ENCODE assay signal across 8 cellular contexts in the genomic region with DNA sequence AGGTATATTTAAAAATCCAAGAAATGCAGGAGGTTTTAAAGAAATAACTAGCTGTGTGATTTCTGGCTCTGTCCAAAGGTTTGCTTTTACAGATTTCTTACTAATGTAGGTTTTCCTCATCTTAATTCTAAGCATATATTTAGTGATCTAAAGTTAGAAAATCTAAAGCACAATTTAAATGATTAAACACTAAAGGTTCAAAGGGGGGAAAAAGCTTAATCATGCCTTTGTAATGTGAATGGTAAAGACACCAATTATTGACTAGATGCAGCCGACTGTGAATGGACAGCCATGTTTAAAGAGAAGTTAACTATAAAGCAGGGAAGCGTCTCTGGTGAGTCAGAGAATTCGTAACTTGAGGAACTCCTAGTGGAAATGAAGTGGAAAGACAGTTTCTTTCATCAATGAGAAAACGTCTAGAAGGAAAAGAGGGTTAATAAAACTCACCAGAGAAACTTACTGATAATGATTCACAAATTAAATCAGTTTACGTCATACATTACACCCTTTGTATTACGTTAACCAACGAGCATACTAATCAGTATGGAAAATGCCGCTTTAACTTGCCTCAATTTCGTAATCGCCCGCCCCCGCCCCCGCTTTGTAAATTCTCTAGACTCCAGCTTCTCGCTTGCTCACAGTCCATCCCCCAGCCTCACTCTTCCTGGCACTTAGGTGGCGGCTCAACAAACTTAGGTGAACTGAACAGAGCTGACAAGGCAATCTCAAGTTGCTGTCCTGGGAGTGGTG. TPM values are rescaled to one million over a fixed set of nuclear protein-coding genes. Genes with fewer than 3 reads are reported as not detected.
DNase-seq lines count a peak whose midpoint lies in the region; ATAC-seq, FAIRE-seq and TF ChIP-seq lines count a peak whose summit lies in the region.

No MANE protein-coding gene starts in this region.

- peaks cover 45% of the 10 kb centered on the region for H3K4me1 ChIP-seq in endothelial cell of umbilical vein (ENCODE audit: control insufficient read depth, extremely low read depth, insufficient read depth, low read length)
- peaks cover 2 to 34% (median 19%) of the 10 kb centered on the region in 4 donors for H3K4me1 ChIP-seq in stomach

- H3K4me3 ChIP-seq in endothelial cell of umbilical vein (replicated peaks in 1 of 3; ENCODE audit: insufficient read depth in 1 of 3, low read depth in 1 of 3, low read length in 3 of 3) (peak overlapping the region; percentile 42 to 50 (median 44)), stomach (peak overlapping the region; percentile 53 to 95 (median 76))

- POLR2A ChIA-PET in endothelial cell of umbilical vein (lab: Charles Lee) = interaction anchor here (0.8 to 1.7 kb wide), 9 partner anchors 10 to 576 kb away, joined by 3 to 8 read pairs (median 4); no protein-coding TSS in a partner anchor

- dilution Hi-C loops in endothelial cell of umbilical vein (cut with MboI; ENCODE audit: extremely low pct_ligation_motif_present, low sequenced_read_pairs) = no loop called here

- peak; percentile 94 for TF ChIP-seq POLR2A in endothelial cell of umbilical vein (IDR thresholded peaks at IDR 0.05; ENCODE audit: low read depth, low read length)
- TF ChIP-seq POLR2A in stomach (IDR thresholded peaks at IDR 0.05) = no peak

- H3K36me3 ChIP-seq in endothelial cell of umbilical vein (ENCODE audit: control insufficient read depth in 2 of 2, extremely low read depth in 1 of 2, insufficient read depth in 2 of 2, low read length in 2 of 2) (no peaks in the 10 kb centered on the region), stomach (peaks cover 0 to 3% (median 0%) of the 10 kb centered on the region in 4 donors)

- intact Hi-C loops in activated CD4-positive, alpha-beta T cell treated with anti-CD3 and anti-CD28 coated beads, Interleukin-2, amount 10 ng/mL, durations not matched to agents 24 days and 14 days (cut with micrococcal nuclease) = loop anchor here (1.0 to 5.0 kb wide), 15 partner anchors 13 to 1145 kb away; a partner anchor contains a TSS
- intact Hi-C loops in endothelial cell of umbilical vein (cut with micrococcal nuclease) (loop anchor here (1.0 to 10.0 kb wide), 5 partner anchors 88 to 633 kb away; no protein-coding TSS in a partner anchor), stomach (cut with DNase I; ENCODE audit: low total_unique reads) (no loop called here)

- H3K9me3 Mint-ChIP-seq in activated CD4-positive, alpha-beta T cell treated with anti-CD3 and anti-CD28 coated beads, Interleukin-2, amount 10 ng/mL, durations not matched to agents 24 days and 14 days = no peaks in the 10 kb centered on the region

- no peak for TF ChIP-seq EP300 in stomach (IDR thresholded peaks at IDR 0.05)

- ATAC-seq in GM19397 (IDR thresholded peaks at IDR 0.05; ENCODE audit: unreplicated experiment) = no peak

- no peaks in the 10 kb centered on the region for H3K9me3 ChIP-seq in endothelial cell of umbilical vein (replicated peaks; ENCODE audit: control insufficient read depth, insufficient read depth, low read length)
- H3K9me3 ChIP-seq in stomach = no peaks in the 10 kb centered on the region

- TF ChIP-seq CTCF in endothelial cell of umbilical vein (IDR thresholded peaks at IDR 0.05; ENCODE audit: extremely low read depth in 1 of 2, insufficient read depth in 1 of 2, low read depth in 1 of 2, low read length in 2 of 2) (peak in 1 of 2 donors; percentile 24), stomach (IDR thresholded peaks at IDR 0.05) (peak in 4 of 7 experiments; percentile 30 to 48 (median 34))

- H3K4me2 ChIP-seq in endothelial cell of umbilical vein (ENCODE audit: insufficient read depth, low read length) = peak overlapping the region; percentile 98

- DNase-seq in AG08395 (ENCODE audit: low spot score) (peak; percentile 60), GM19239 (ENCODE audit: insufficient read length, low spot score) (no peak), NCI-H510A treated with DMSO at 0.1 percent for 48 hours (lab: John Stamatoyannopoulos, UW) (peak; percentile 35), endothelial cell of umbilical vein (ENCODE audit: low read depth, low spot score) (peak; percentile 89), midbrain (lab: John Stamatoyannopoulos, UW) (peak; percentile 86), stomach (peak; percentile 53)
- DNase-seq in activated CD4-positive, alpha-beta T cell treated with anti-CD3 and anti-CD28 coated beads, Interleukin-2, amount 10 ng/mL, durations not matched to agents 24 days and 14 days = peak; percentile 68

- H2AFZ ChIP-seq in endothelial cell of umbilical vein (ENCODE audit: low read depth, low read length) = no peak overlapping the region

- CTCF ChIA-PET in endothelial cell of umbilical vein (lab: Charles Lee) = interaction anchor here (0.6 to 3.1 kb wide), 14 partner anchors 11 to 991 kb away, joined by 3 to 25 read pairs (median 4); a partner anchor contains a TSS

- H3K27ac Mint-ChIP-seq in activated CD4-positive, alpha-beta T cell treated with anti-CD3 and anti-CD28 coated beads, Interleukin-2, amount 10 ng/mL, durations not matched to agents 24 days and 14 days = peak overlapping the region; percentile 98

- peaks cover 21% of the 10 kb centered on the region for H3K4me1 Mint-ChIP-seq in activated CD4-positive, alpha-beta T cell treated with anti-CD3 and anti-CD28 coated beads, Interleukin-2, amount 10 ng/mL, durations not matched to agents 24 days and 14 days

- FAIRE-seq in GM19239 (lab: Jason Lieb, UNC) = peak; percentile 79
- FAIRE-seq in endothelial cell of umbilical vein (lab: Jason Lieb, UNC) = no peak

- H3K79me2 ChIP-seq in endothelial cell of umbilical vein (ENCODE audit: control insufficient read depth, insufficient read depth, low read length) = peaks cover 27% of the 10 kb centered on the region

- TSS peak; percentile 80 for BruUV-seq in endothelial cell of umbilical vein (replicated peaks; lab: Mats Ljungman, UMichigan)

- H3K36me3 Mint-ChIP-seq in activated CD4-positive, alpha-beta T cell treated with anti-CD3 and anti-CD28 coated beads, Interleukin-2, amount 10 ng/mL, durations not matched to agents 24 days and 14 days (ENCODE audit: low read depth) = peaks cover 7% of the 10 kb centered on the region

- no peaks in the 10 kb centered on the region for H3K9me1 ChIP-seq in endothelial cell of umbilical vein (replicated peaks; ENCODE audit: control insufficient read depth, extremely low read depth, insufficient read depth, low read length)

- H3K27me3 ChIP-seq in endothelial cell of umbilical vein (ENCODE audit: control insufficient read depth in 2 of 2, insufficient read depth in 2 of 2, low read length in 2 of 2) (no peaks in the 10 kb centered on the region), stomach (no peaks in the 10 kb centered on the region)

- WGBS in stomach, 5 donors = 0 to 1% (median 0%) methylated on average over 10 to 15 of the region's 15 CpGs

- peak overlapping the region; percentile 93 for H3K9ac ChIP-seq in endothelial cell of umbilical vein (replicated peaks; ENCODE audit: extremely low read depth, insufficient read depth, low read length)

- H3K27ac ChIP-seq in endothelial cell of umbilical vein (ENCODE audit: insufficient read depth, low read depth, low read length) (peak overlapping the region; percentile 92), stomach (peak overlapping the region; percentile 83 to 100 (median 94))

- peak overlapping the region; percentile 92 for H3K4me3 Mint-ChIP-seq in activated CD4-positive, alpha-beta T cell treated with anti-CD3 and anti-CD28 coated beads, Interleukin-2, amount 10 ng/mL, durations not matched to agents 24 days and 14 days

- peaks cover 12% of the 10 kb centered on the region for H3K27me3 Mint-ChIP-seq in activated CD4-positive, alpha-beta T cell treated with anti-CD3 and anti-CD28 coated beads, Interleukin-2, amount 10 ng/mL, durations not matched to agents 24 days and 14 days

- peaks cover 4% of the 10 kb centered on the region for H4K20me1 ChIP-seq in endothelial cell of umbilical vein (replicated peaks; ENCODE audit: control insufficient read depth, extremely low read depth, insufficient read depth, low read length)

TF ChIP-seq in endothelial cell of umbilical vein, 7 proteins besides CTCF, POLR2A, EP300 and RAD21:
- TF ChIP-seq POLR2AphosphoS5 (IDR thresholded peaks at IDR 0.05; ENCODE audit: insufficient read depth, low read depth, low read length) (peak; percentile 7), MYC (IDR thresholded peaks at IDR 0.05; ENCODE audit: low read depth, low read length) (no peak), FOS (IDR thresholded peaks at IDR 0.05; ENCODE audit: borderline replicate concordance, insufficient read depth, low read length) (peak; percentile 73), JUN (IDR thresholded peaks at IDR 0.05; ENCODE audit: borderline replicate concordance, insufficient read depth, insufficient read length, low read depth) (peak; percentile 71)

RNA-seq across cellular contexts. Expression of a gene that starts 1.1 kb away (rescaled TPM):
- total RNA-seq in activated CD4-positive, alpha-beta T cell treated with anti-CD3 and anti-CD28 coated beads, Interleukin-2, amount 10 ng/mL, durations not matched to agents 24 days and 14 days = 11.0 and 15.1 TPM in 2 replicates
- total RNA-seq in endothelial cell of umbilical vein = 50.1 and 63.4 TPM in 2 replicates
- 43.4 and 49.6 TPM in 2 replicates for polyA plus RNA-seq in endothelial cell of umbilical vein
- polyA plus RNA-seq in endothelial cell of umbilical vein (2011; cell fraction: cytosol; rRNA removed) = 38.4 and 44.4 TPM in 2 replicates
- 105 and 106 TPM in 2 replicates for polyA plus RNA-seq in endothelial cell of umbilical vein (2011; cell fraction: nucleus; rRNA removed)
- 47.9 and 76.6 TPM in 2 replicates for polyA plus RNA-seq in endothelial cell of umbilical vein (2012)
- 122 and 136 TPM in 2 replicates for polyA minus RNA-seq in endothelial cell of umbilical vein
- 21.4 TPM for polyA minus RNA-seq in endothelial cell of umbilical vein (2011; cell fraction: cytosol; rRNA and poly(A)+ RNA removed)
- polyA minus RNA-seq in endothelial cell of umbilical vein (2011; cell fraction: nucleus; rRNA and poly(A)+ RNA removed) = 193 and 248 TPM in 2 replicates
- total RNA-seq in stomach = 100 to 1,000 TPM in 1 of 5 donors, 10 to 100 TPM in 4; 12.5 to 201 (median 86.2) TPM
- polyA plus RNA-seq in stomach = 10 to 100 TPM; 30.4 to 42.6 (median 41.3) TPM
